ENCODE assay signal across 8 cellular contexts in genomic region chr3:68876112-68876713, GRCh38. TPM values are rescaled to one million over a fixed set of nuclear protein-coding genes. Genes with fewer than 3 reads are reported as not detected.
DNase-seq lines count a peak whose midpoint lies in the region; ATAC-seq, FAIRE-seq and TF ChIP-seq lines count a peak whose summit lies in the region.

No MANE protein-coding gene starts in this region.

- H3K27me3 Mint-ChIP-seq in activated T-helper 2 cell treated with anti-CD3 and anti-CD28 coated beads, Interferon-gamma antibody, Interleukin-2, Interleukin-4, amounts not matched to agents 10 μg/mL and 5 μg/mL and 100 μg/mL, durations not matched to agents 14 hours and 24 hours and 36 hours (ENCODE audit: low read depth) = peaks cover 14% of the 10 kb centered on the region

- peak; percentile 52 for DNase-seq in COR-L47 (lab: John Stamatoyannopoulos, UW)
- DNase-seq in NCI-H2029 treated with DMSO at 0.1 percent for 48 hours (lab: John Stamatoyannopoulos, UW) = peak; percentile 30
- peak; percentile 39 for DNase-seq in activated CD4-positive, alpha-beta T cell treated with anti-CD3 and anti-CD28 coated beads for 48 hours
- DNase-seq in foreskin keratinocyte = peak; percentile 14 to 51
- peak in 2 of 6 donors; percentile 5 to 38 for DNase-seq in pancreas
- no peak for DNase-seq in activated T-helper 2 cell treated with anti-CD3 and anti-CD28 coated beads, Interferon-gamma antibody, Interleukin-2, Interleukin-4, amounts not matched to agents 10 μg/mL and 5 μg/mL and 100 μg/mL, durations not matched to agents 14 hours and 24 hours and 36 hours (ENCODE audit: low spot score)

- no peaks in the 10 kb centered on the region for H3K36me3 ChIP-seq in pancreas

- no peaks in the 10 kb centered on the region for H3K9me3 ChIP-seq in pancreas

- 17 to 18% methylated on average over 6 of the region's 6 CpGs for WGBS in pancreas, 2 donors

- H3K36me3 Mint-ChIP-seq in activated T-helper 2 cell treated with anti-CD3 and anti-CD28 coated beads, Interferon-gamma antibody, Interleukin-2, Interleukin-4, amounts not matched to agents 10 μg/mL and 5 μg/mL and 100 μg/mL, durations not matched to agents 14 hours and 24 hours and 36 hours (ENCODE audit: low read depth) = no peaks in the 10 kb centered on the region

- H3K4me1 ChIP-seq in foreskin keratinocyte (no peaks in the 10 kb centered on the region), pancreas (no peaks in the 10 kb centered on the region)

- TF ChIP-seq CTCF in foreskin keratinocyte (conservative IDR thresholded peaks at IDR 0.05) = peak; percentile 95
- TF ChIP-seq CTCF in pancreas (IDR thresholded peaks at IDR 0.05) = peak; percentile 49 to 72 (median 64)

- H3K4me1 Mint-ChIP-seq in activated T-helper 2 cell treated with anti-CD3 and anti-CD28 coated beads, Interferon-gamma antibody, Interleukin-2, Interleukin-4, amounts not matched to agents 10 μg/mL and 5 μg/mL and 100 μg/mL, durations not matched to agents 14 hours and 24 hours and 36 hours (ENCODE audit: low read depth) = no peaks in the 10 kb centered on the region

- intact Hi-C loops in pancreas (cut with DNase I) = loop anchor here in 1 of 3 donors (10.0 kb wide), 1 partner anchor 1491 kb away; no protein-coding TSS in a partner anchor
- intact Hi-C loops in activated T-helper 2 cell treated with anti-CD3 and anti-CD28 coated beads, Interferon-gamma antibody, Interleukin-2, Interleukin-4, amounts not matched to agents 10 μg/mL and 5 μg/mL and 100 μg/mL, durations not matched to agents 14 hours and 24 hours and 36 hours (cut with micrococcal nuclease) = loop anchor here (5.0 to 10.0 kb wide), 2 partner anchors 1491 to 1764 kb away; no protein-coding TSS in a partner anchor

- no peaks in the 10 kb centered on the region for H3K9me3 Mint-ChIP-seq in activated T-helper 2 cell treated with anti-CD3 and anti-CD28 coated beads, Interferon-gamma antibody, Interleukin-2, Interleukin-4, amounts not matched to agents 10 μg/mL and 5 μg/mL and 100 μg/mL, durations not matched to agents 14 hours and 24 hours and 36 hours

- H3K27ac ChIP-seq in foreskin keratinocyte = no peak overlapping the region
- H3K27ac ChIP-seq in pancreas = no peak overlapping the region

- peaks cover 10% of the 10 kb centered on the region for H3K27me3 ChIP-seq in foreskin keratinocyte
- H3K27me3 ChIP-seq in pancreas = no peaks in the 10 kb centered on the region

- no peak overlapping the region for H3K4me3 Mint-ChIP-seq in activated T-helper 2 cell treated with anti-CD3 and anti-CD28 coated beads, Interferon-gamma antibody, Interleukin-2, Interleukin-4, amounts not matched to agents 10 μg/mL and 5 μg/mL and 100 μg/mL, durations not matched to agents 14 hours and 24 hours and 36 hours (ENCODE audit: low read depth)

- peak; percentile 91 for FAIRE-seq in pancreas (lab: Jason Lieb, UNC)

- ATAC-seq in GM18861 (IDR thresholded peaks at IDR 0.05; ENCODE audit: unreplicated experiment) = peak; percentile 86
- ATAC-seq in HG03025 (IDR thresholded peaks at IDR 0.05; ENCODE audit: low FRiP score, unreplicated experiment) = peak; percentile 54
- ATAC-seq in foreskin keratinocyte = peak; percentile 73
- ATAC-seq in pancreas = peak; percentile 64 to 90 (median 88)

- H3K27ac Mint-ChIP-seq in activated T-helper 2 cell treated with anti-CD3 and anti-CD28 coated beads, Interferon-gamma antibody, Interleukin-2, Interleukin-4, amounts not matched to agents 10 μg/mL and 5 μg/mL and 100 μg/mL, durations not matched to agents 14 hours and 24 hours and 36 hours = no peak overlapping the region

- no peak overlapping the region for H3K4me3 ChIP-seq in pancreas

RNA-seq across cellular contexts. Expression of gene TAFA4, which starts 56.1 kb away (rescaled TPM):
- not detected in 2 replicates for total RNA-seq in foreskin keratinocyte
- not detected in 2 replicates for polyA plus RNA-seq in foreskin keratinocyte
- total RNA-seq in pancreas = not detected
- under 1 TPM; 0.11 to 0.52 TPM for polyA plus RNA-seq in pancreas
- not detected in 2 replicates for total RNA-seq in activated T-helper 2 cell treated with anti-CD3 and anti-CD28 coated beads, Interferon-gamma antibody, Interleukin-2, Interleukin-4, amounts not matched to agents 10 μg/mL and 5 μg/mL and 100 μg/mL, durations not matched to agents 14 hours and 24 hours and 36 hours
